Comparison of ENCODE assay signal across 1 cellular context in genomic region chr9:137044042-137044441, GRCh38.
TF ChIP-seq lines count a peak whose summit lies in the region.

No MANE protein-coding gene starts in this region.

TF ChIP-seq in endothelial cell of umbilical vein, 7 proteins besides CTCF, POLR2A, EP300 and RAD21:
- no peak for TF ChIP-seq POLR2AphosphoS5 (IDR thresholded peaks at IDR 0.05; ENCODE audit: insufficient read depth, low read depth, low read length)
- no peak for TF ChIP-seq MYC (IDR thresholded peaks at IDR 0.05; ENCODE audit: low read depth, low read length)
- no peak for TF ChIP-seq EZH2 (IDR thresholded peaks at IDR 0.05; ENCODE audit: borderline replicate concordance, low read depth, low read length, severe bottlenecking)
- no peak for TF ChIP-seq GATA2 (IDR thresholded peaks at IDR 0.05; ENCODE audit: insufficient read depth, insufficient read length, low read depth, low read length)
- no peak for TF ChIP-seq FOS (IDR thresholded peaks at IDR 0.05; ENCODE audit: borderline replicate concordance, insufficient read depth, low read length)
- no peak for TF ChIP-seq JUN (IDR thresholded peaks at IDR 0.05; ENCODE audit: borderline replicate concordance, insufficient read depth, insufficient read length, low read depth)
- TF ChIP-seq MAX (IDR thresholded peaks at IDR 0.05; ENCODE audit: insufficient read depth, insufficient read length) = no peak
